In the genomic region with DNA sequence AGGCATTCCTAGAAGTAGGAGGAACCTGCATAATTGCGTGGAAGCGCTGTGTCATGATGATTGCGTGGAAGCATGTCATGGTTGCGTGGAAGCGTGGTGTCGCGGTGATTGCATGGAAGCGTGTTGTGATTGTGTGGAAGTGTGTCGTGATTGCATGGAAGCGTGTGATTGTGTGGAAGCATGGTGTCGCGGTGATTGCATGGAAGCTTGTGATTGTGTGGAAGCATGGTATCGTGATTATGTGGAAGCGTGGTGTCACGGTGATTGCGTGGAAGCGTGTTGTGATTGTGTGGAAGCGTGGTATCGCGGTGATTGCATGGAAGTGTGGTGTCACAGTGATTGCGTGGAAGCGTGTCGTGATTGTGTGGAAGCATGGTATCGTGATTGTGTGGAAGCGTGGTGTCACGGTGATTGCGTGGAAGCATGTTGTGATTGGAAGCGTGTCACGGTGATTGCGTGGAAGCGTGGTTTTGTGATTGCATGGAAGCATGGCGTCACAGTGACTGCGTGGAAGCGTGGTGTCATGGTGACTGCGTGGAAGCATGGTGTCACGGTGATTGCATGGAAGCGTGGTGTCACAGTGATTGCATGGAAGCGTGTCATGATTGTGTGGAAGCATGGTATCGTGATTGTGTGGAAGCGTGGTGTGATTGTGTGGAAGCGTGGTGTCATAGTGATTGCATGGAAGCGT, we compare ENCODE assay signal across 15 cellular contexts.
"Had no signal": no experiment of that assay in that cellular context is flagged by ENCODE, and none has a peak within 500 bp of the region (broad histone marks: within the 10 kb centered on the region; RNA-seq: fewer than 3 reads in every experiment).

No MANE protein-coding gene starts in this region.

- H3K36me3 ChIP-seq: colonic mucosa, esophagus squamous epithelium, neutrophil, stomach, uterus had no signal

- ATAC-seq: naive thymus-derived CD4-positive, alpha-beta T cell had no signal

- H3K79me2 ChIP-seq: hepatocyte had no signal

- H3K4me2 ChIP-seq: hepatocyte had no signal

- H2AFZ ChIP-seq: hepatocyte had no signal

- DNase-seq: colonic mucosa; dermis blood vessel endothelial cell; esophagus squamous epithelium; foreskin fibroblast; kidney glomerular epithelial cell; naive thymus-derived CD4-positive, alpha-beta T cell; nephron progenitor cell; small intestine; stimulated activated CD4-positive, alpha-beta T cell treated with anti-CD3 and anti-CD28 coated beads, Interleukin-12 subunit alpha, Interleukin-12 subunit beta, amount 100 ng/mL, for 4 hours; stimulated activated naive CD4-positive, alpha-beta T cell; stomach; substantia nigra; uterus had no signal

- H3K9me3 ChIP-seq: colonic mucosa, esophagus squamous epithelium, stomach, uterus had no signal

- H3K27ac ChIP-seq: colonic mucosa, esophagus squamous epithelium, hepatocyte, neutrophil, stomach, uterus had no signal

- H3K4me1 ChIP-seq: colonic mucosa, esophagus squamous epithelium, stomach, uterus had no signal

- FAIRE-seq: small intestine had no signal

- H3K4me3 ChIP-seq: colonic mucosa, esophagus squamous epithelium, hepatocyte, stomach, uterus had no signal

- H3K27me3 ChIP-seq: colonic mucosa, hepatocyte, neutrophil, uterus had no signal
